ENCODE assay signal across 9 cellular contexts in the genomic region with DNA sequence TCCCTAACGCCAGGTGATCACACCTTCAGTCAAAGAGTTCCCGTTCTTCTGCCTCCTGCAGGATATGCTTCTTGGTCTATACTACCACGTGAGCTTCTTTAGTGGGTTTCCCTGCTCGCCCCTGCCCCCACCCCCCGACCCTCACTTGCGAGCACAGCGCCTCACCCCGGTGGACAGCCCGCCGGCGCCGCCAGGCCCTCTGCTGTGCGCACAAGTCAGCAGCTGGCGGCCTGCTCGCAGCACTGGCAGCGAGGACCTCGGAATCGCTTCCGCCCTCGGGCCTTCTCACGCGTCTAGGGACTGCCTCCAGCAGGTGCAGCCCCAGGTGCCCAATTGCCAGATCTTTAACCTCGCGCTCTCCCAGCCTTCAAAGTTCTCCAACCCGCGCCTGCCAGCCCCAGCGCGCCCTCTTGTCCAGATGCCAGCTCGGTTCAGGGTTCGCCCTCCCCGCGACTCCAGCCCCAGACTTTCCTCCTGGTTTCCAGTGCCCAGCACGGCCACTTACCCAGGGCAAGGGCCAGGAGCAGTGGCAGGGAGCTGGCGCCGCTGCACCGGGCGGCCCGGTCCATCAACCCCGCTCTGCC. TPM values are rescaled to one million over a fixed set of nuclear protein-coding genes. Genes with fewer than 3 reads are reported as not detected.
A peak's percentile ranks its signal among the peaks of the same experiment; 100 is the strongest.
DNase-seq lines count a peak whose midpoint lies in the region; ATAC-seq and TF ChIP-seq lines count a peak whose summit lies in the region.
"Had no signal": no experiment of that assay in that cellular context is flagged by ENCODE, and none has a peak within 500 bp of the region (broad histone marks: within the 10 kb centered on the region; RNA-seq: fewer than 3 reads in every experiment).

No MANE protein-coding gene starts in this region.

- H3K36me3 Mint-ChIP-seq in activated naive CD8-positive, alpha-beta T cell = no peaks in the 10 kb centered on the region
- no peaks in the 10 kb centered on the region for H3K36me3 Mint-ChIP-seq in activated T-helper 2 cell treated with anti-CD3 and anti-CD28 coated beads, Interferon-gamma antibody, Interleukin-2, Interleukin-4, amounts not matched to agents 10 μg/mL and 5 μg/mL and 100 μg/mL, durations not matched to agents 14 hours and 24 hours and 36 hours (ENCODE audit: low read depth)

- peaks cover 20% of the 10 kb centered on the region for H3K27me3 Mint-ChIP-seq in activated naive CD8-positive, alpha-beta T cell
- H3K27me3 Mint-ChIP-seq in activated T-helper 2 cell treated with anti-CD3 and anti-CD28 coated beads, Interferon-gamma antibody, Interleukin-2, Interleukin-4, amounts not matched to agents 10 μg/mL and 5 μg/mL and 100 μg/mL, durations not matched to agents 14 hours and 24 hours and 36 hours (ENCODE audit: low read depth) = peaks cover 39% of the 10 kb centered on the region

- H3K4me1 Mint-ChIP-seq in activated naive CD8-positive, alpha-beta T cell (ENCODE audit: low read depth) = peaks cover 1% of the 10 kb centered on the region
- no peaks in the 10 kb centered on the region for H3K4me1 Mint-ChIP-seq in activated T-helper 2 cell treated with anti-CD3 and anti-CD28 coated beads, Interferon-gamma antibody, Interleukin-2, Interleukin-4, amounts not matched to agents 10 μg/mL and 5 μg/mL and 100 μg/mL, durations not matched to agents 14 hours and 24 hours and 36 hours (ENCODE audit: low read depth)

- H3K4me3 ChIP-seq in right atrium auricular region = peak overlapping the region; percentile 36 to 57
- H3K4me3 ChIP-seq: BLaER1 had no signal

- no peaks in the 10 kb centered on the region for H3K9me3 ChIP-seq in right atrium auricular region

- peak overlapping the region; percentile 28 for H3K4me3 Mint-ChIP-seq in activated naive CD8-positive, alpha-beta T cell
- no peak overlapping the region for H3K4me3 Mint-ChIP-seq in activated T-helper 2 cell treated with anti-CD3 and anti-CD28 coated beads, Interferon-gamma antibody, Interleukin-2, Interleukin-4, amounts not matched to agents 10 μg/mL and 5 μg/mL and 100 μg/mL, durations not matched to agents 14 hours and 24 hours and 36 hours (ENCODE audit: low read depth)

- no peaks in the 10 kb centered on the region for H3K36me3 ChIP-seq in right atrium auricular region
- H3K36me3 ChIP-seq: BLaER1 had no signal

- DNase-seq in NCI-H187 (lab: John Stamatoyannopoulos, UW) = peak; percentile 64 to 68
- no peak for DNase-seq in NCI-H187 treated with DMSO at 0.1 percent for 48 hours (lab: John Stamatoyannopoulos, UW)
- peak; percentile 6 for DNase-seq in NCI-H1092 (lab: John Stamatoyannopoulos, UW)
- no peak for DNase-seq in right atrium auricular region (ENCODE audit: low spot score)
- DNase-seq in renal cortical epithelial cell (ENCODE audit: low read depth) = peak; percentile 37
- no peak for DNase-seq in activated T-helper 2 cell treated with anti-CD3 and anti-CD28 coated beads, Interferon-gamma antibody, Interleukin-2, Interleukin-4, amounts not matched to agents 10 μg/mL and 5 μg/mL and 100 μg/mL, durations not matched to agents 14 hours and 24 hours and 36 hours (ENCODE audit: low spot score)

- no peak overlapping the region for H3K27ac ChIP-seq in right atrium auricular region
- H3K27ac ChIP-seq: BLaER1 had no signal

- TF ChIP-seq CTCF in right atrium auricular region (IDR thresholded peaks at IDR 0.05) = peak in 1 of 2 donors; percentile 35

- intact Hi-C loops in activated T-helper 2 cell treated with anti-CD3 and anti-CD28 coated beads, Interferon-gamma antibody, Interleukin-2, Interleukin-4, amounts not matched to agents 10 μg/mL and 5 μg/mL and 100 μg/mL, durations not matched to agents 14 hours and 24 hours and 36 hours (cut with micrococcal nuclease) = no loop called here

- no peaks in the 10 kb centered on the region for H3K27me3 ChIP-seq in right atrium auricular region
- H3K27me3 ChIP-seq: BLaER1 had no signal

- ATAC-seq in HG03460 (IDR thresholded peaks at IDR 0.05; ENCODE audit: unreplicated experiment) = no peak

- H3K9me3 Mint-ChIP-seq in activated naive CD8-positive, alpha-beta T cell (ENCODE audit: low read depth) = no peaks in the 10 kb centered on the region
- no peaks in the 10 kb centered on the region for H3K9me3 Mint-ChIP-seq in activated T-helper 2 cell treated with anti-CD3 and anti-CD28 coated beads, Interferon-gamma antibody, Interleukin-2, Interleukin-4, amounts not matched to agents 10 μg/mL and 5 μg/mL and 100 μg/mL, durations not matched to agents 14 hours and 24 hours and 36 hours

- H3K27ac Mint-ChIP-seq in activated naive CD8-positive, alpha-beta T cell = no peak overlapping the region
- no peak overlapping the region for H3K27ac Mint-ChIP-seq in activated T-helper 2 cell treated with anti-CD3 and anti-CD28 coated beads, Interferon-gamma antibody, Interleukin-2, Interleukin-4, amounts not matched to agents 10 μg/mL and 5 μg/mL and 100 μg/mL, durations not matched to agents 14 hours and 24 hours and 36 hours

- H3K4me1 ChIP-seq in right atrium auricular region = peaks cover 0 to 7% of the 10 kb centered on the region in 2 donors
- H3K4me1 ChIP-seq: BLaER1 had no signal

RNA-seq across cellular contexts. Expression of a gene that starts 0.5 kb away (rescaled TPM):
- total RNA-seq in right atrium auricular region = under 1 TPM in 1 of 2 donors, not detected in 1; 0.12 TPM
- 8.9 and 15.3 TPM in 2 replicates for total RNA-seq in renal cortical epithelial cell
- total RNA-seq in activated T-helper 2 cell treated with anti-CD3 and anti-CD28 coated beads, Interferon-gamma antibody, Interleukin-2, Interleukin-4, amounts not matched to agents 10 μg/mL and 5 μg/mL and 100 μg/mL, durations not matched to agents 14 hours and 24 hours and 36 hours = not detected in 2 replicates

Comparison
In these comparisons a context has a peak if more than half of its experiments do, and no peak if none do; other contexts are left out.
1. DNase-seq: peak in NCI-H187 (2 of 2), NCI-H1092 (single experiment) and renal cortical epithelial cell (single experiment); none in NCI-H187 treated with DMSO at 0.1 percent for 48 hours (single experiment), right atrium auricular region (single experiment) and activated T-helper 2 cell treated with anti-CD3 and anti-CD28 coated beads, Interferon-gamma antibody, Interleukin-2, Interleukin-4, amounts not matched to agents 10 μg/mL and 5 μg/mL and 100 μg/mL, durations not matched to agents 14 hours and 24 hours and 36 hours (single experiment).